Comparison of ENCODE assay signal across 10 cellular contexts in genomic region chr11:128336203-128336602, GRCh38.
DNase-seq lines count a peak whose midpoint lies in the region; ATAC-seq and TF ChIP-seq lines count a peak whose summit lies in the region.
"Had no signal": no experiment of that assay in that cellular context is flagged by ENCODE, and none has a peak within 500 bp of the region (broad histone marks: within the 10 kb centered on the region; RNA-seq: fewer than 3 reads in every experiment).

No MANE protein-coding gene starts in this region.

- H3K36me3 Mint-ChIP-seq in activated CD4-positive, alpha-beta T cell treated with anti-CD3 and anti-CD28 coated beads, Interleukin-2, amount 10 ng/mL, durations not matched to agents 24 days and 14 days (ENCODE audit: low read depth), result peaks cover 2% of the 10 kb centered on the region
- H3K36me3 Mint-ChIP-seq in CD14-positive monocyte, result no peaks in the 10 kb centered on the region

- H3K36me3 ChIP-seq in lower lobe of right lung, result no peaks in the 10 kb centered on the region

- peak; percentile 63 to 66 for ATAC-seq in lower lobe of right lung
- ATAC-seq in HG03108 (IDR thresholded peaks at IDR 0.05; ENCODE audit: unreplicated experiment), result no peak

- no peaks in the 10 kb centered on the region for H3K27me3 ChIP-seq in lower lobe of right lung (ENCODE audit: low read depth)

- H3K27me3 Mint-ChIP-seq in activated CD4-positive, alpha-beta T cell treated with anti-CD3 and anti-CD28 coated beads, Interleukin-2, amount 10 ng/mL, durations not matched to agents 24 days and 14 days, result no peaks in the 10 kb centered on the region
- peaks cover 0 to 2% (median 2%) of the 10 kb centered on the region in 3 donors for H3K27me3 Mint-ChIP-seq in CD14-positive monocyte (ENCODE audit: low read depth in 3 of 3)

- peaks cover 60% of the 10 kb centered on the region for H3K4me1 Mint-ChIP-seq in activated CD4-positive, alpha-beta T cell treated with anti-CD3 and anti-CD28 coated beads, Interleukin-2, amount 10 ng/mL, durations not matched to agents 24 days and 14 days
- H3K4me1 Mint-ChIP-seq in CD14-positive monocyte, result peaks cover under 1% of the 10 kb centered on the region

- intact Hi-C loops in activated CD4-positive, alpha-beta T cell treated with anti-CD3 and anti-CD28 coated beads, Interleukin-2, amount 10 ng/mL, durations not matched to agents 24 days and 14 days (cut with micrococcal nuclease), result no loop called here
- intact Hi-C loops in lower lobe of right lung (cut with DNase I), result no loop called here
- intact Hi-C loops in CD14-positive monocyte (cut with micrococcal nuclease), result no loop called here

- H3K4me3 ChIP-seq in lower lobe of right lung, result no peak overlapping the region

- H3K9me3 ChIP-seq in lower lobe of right lung, result no peaks in the 10 kb centered on the region

- peak overlapping the region; percentile 70 for H3K27ac ChIP-seq in lower lobe of right lung

- TF ChIP-seq CTCF in lower lobe of right lung (IDR thresholded peaks at IDR 0.05) (no peak), CD14-positive monocyte (IDR thresholded peaks at IDR 0.05) (no peak)

- H3K4me1 ChIP-seq in lower lobe of right lung, result peaks cover 18% of the 10 kb centered on the region

- H3K4me3 Mint-ChIP-seq in activated CD4-positive, alpha-beta T cell treated with anti-CD3 and anti-CD28 coated beads, Interleukin-2, amount 10 ng/mL, durations not matched to agents 24 days and 14 days, result no peak overlapping the region
- H3K4me3 Mint-ChIP-seq in CD14-positive monocyte, result no peak overlapping the region

- H3K27ac Mint-ChIP-seq in activated CD4-positive, alpha-beta T cell treated with anti-CD3 and anti-CD28 coated beads, Interleukin-2, amount 10 ng/mL, durations not matched to agents 24 days and 14 days, result peak overlapping the region; percentile 32
- H3K27ac Mint-ChIP-seq in CD14-positive monocyte, result no peak overlapping the region

- H3K9me3 Mint-ChIP-seq in activated CD4-positive, alpha-beta T cell treated with anti-CD3 and anti-CD28 coated beads, Interleukin-2, amount 10 ng/mL, durations not matched to agents 24 days and 14 days, result peaks cover 3% of the 10 kb centered on the region
- H3K9me3 Mint-ChIP-seq in CD14-positive monocyte, result no peaks in the 10 kb centered on the region

- no peak for DNase-seq in activated CD4-positive, alpha-beta T cell treated with anti-CD3 and anti-CD28 coated beads, Interleukin-2, amount 10 ng/mL, durations not matched to agents 24 days and 14 days
- DNase-seq in activated CD4-positive, alpha-beta T cell treated with anti-CD3 and anti-CD28 coated beads, Interleukin-2, amount 50 U/mL, for 48 hours, result no peak
- DNase-seq in dermis microvascular lymphatic vessel endothelial cell (ENCODE audit: low read depth in 2 of 2), result peak; percentile 90 to 96
- DNase-seq in lower lobe of right lung, result peak; percentile 50
- peak; percentile 64 for DNase-seq in ureter (ENCODE audit: low spot score)
- DNase-seq in NCI-H82 (lab: John Stamatoyannopoulos, UW), result no peak
- DNase-seq in CD14-positive monocyte (ENCODE audit: low spot score), result no peak
- DNase-seq: cerebellar nuclear complex; stimulated activated CD4-positive, alpha-beta T cell treated with anti-CD3 and anti-CD28 coated beads, Interleukin-2, amount 100 ng/mL, for 48 hours had no signal

Comparison
In these comparisons a context has a peak if more than half of its experiments do, and no peak if none do; other contexts are left out.
1. DNase-seq: peak in dermis microvascular lymphatic vessel endothelial cell (2 of 2), lower lobe of right lung (single experiment) and ureter (single experiment); none in activated CD4-positive, alpha-beta T cell treated with anti-CD3 and anti-CD28 coated beads, Interleukin-2, amount 10 ng/mL, durations not matched to agents 24 days and 14 days (single experiment), activated CD4-positive, alpha-beta T cell treated with anti-CD3 and anti-CD28 coated beads, Interleukin-2, amount 50 U/mL, for 48 hours (0 of 2), NCI-H82 (single experiment) and CD14-positive monocyte (single experiment).